16 cellular contexts compared by ENCODE assay signal in the genomic region with DNA sequence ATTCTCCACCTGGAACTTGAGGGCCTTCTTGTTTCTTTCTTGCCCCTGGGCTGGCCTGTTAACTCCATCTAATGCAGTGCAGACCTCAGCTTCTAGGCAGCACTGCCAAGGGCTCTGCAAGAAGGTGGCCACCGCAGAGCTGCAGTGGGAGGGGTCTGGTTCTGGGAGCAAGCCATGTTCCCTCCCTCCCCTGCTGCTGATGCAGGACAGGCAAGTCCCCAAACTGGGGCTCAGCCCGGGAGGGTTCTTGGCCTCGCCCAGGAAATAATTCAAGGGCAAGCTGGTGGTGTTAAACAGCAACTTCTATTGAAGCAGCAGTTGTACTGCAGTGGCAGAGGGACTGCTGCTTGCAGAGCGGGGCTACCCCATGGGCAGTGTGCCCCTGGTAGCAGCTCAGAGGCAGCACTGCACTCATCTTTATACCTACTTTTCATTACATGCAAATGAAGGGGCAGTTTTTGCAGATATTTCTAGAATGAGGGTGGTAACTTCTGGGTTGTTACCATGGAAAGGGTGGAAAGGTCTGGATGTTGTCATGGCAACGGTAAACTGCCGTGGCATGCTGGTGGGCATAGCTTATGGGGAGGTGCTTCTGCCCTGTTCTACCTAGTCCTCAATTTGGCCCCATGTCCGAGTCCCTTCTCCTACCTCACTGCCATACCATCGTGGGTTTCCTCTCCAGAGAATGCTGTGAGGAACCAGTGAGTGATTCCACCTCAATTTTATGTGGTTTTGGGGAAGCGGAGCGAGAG.
DNase-seq lines count a peak whose midpoint lies in the region; ATAC-seq, FAIRE-seq and TF ChIP-seq lines count a peak whose summit lies in the region.
"Had no signal": no experiment of that assay in that cellular context is flagged by ENCODE, and none has a peak within 500 bp of the region (broad histone marks: within the 10 kb centered on the region; RNA-seq: fewer than 3 reads in every experiment).

No MANE protein-coding gene starts in this region.

- no peaks in the 10 kb centered on the region for H3K4me1 Mint-ChIP-seq in natural killer cell treated with Interleukin-12 subunit alpha and Interleukin-12 subunit beta and Interleukin-15 and Interleukin-18, amount 100 ng/mL, for 72 hours (ENCODE audit: low read depth in 2 of 2)
- H3K4me1 Mint-ChIP-seq in natural killer cell: no peaks in the 10 kb centered on the region
- H3K4me1 Mint-ChIP-seq in chondrocyte (ENCODE audit: low read depth): peaks cover 8% of the 10 kb centered on the region
- H3K4me1 Mint-ChIP-seq in glutamatergic neuron (ENCODE audit: low read depth, unreplicated experiment): peaks cover 1% of the 10 kb centered on the region
- H3K4me1 Mint-ChIP-seq: CD14-positive monocyte had no signal

- DNase-seq in DMS 273 (lab: John Stamatoyannopoulos, UW; ENCODE audit: unreplicated experiment) (peak; percentile 16), DMS 273 treated with DMSO at 0.1 percent for 48 hours (lab: John Stamatoyannopoulos, UW) (no peak), natural killer cell (no peak), chondrocyte (ENCODE audit: low spot score) (peak; percentile 68), glutamatergic neuron (no peak), pancreas (no peak)
- no peak for DNase-seq in natural killer cell treated with Interleukin-12 subunit alpha and Interleukin-12 subunit beta and Interleukin-15 and Interleukin-18, amount 100 ng/mL, for 72 hours (ENCODE audit: low spot score)
- DNase-seq: CD8-positive, alpha-beta T cell; COR-L47; DMS53; GF-D8 had no signal

- no peak overlapping the region for H3K4me3 ChIP-seq in pancreas
- H3K4me3 ChIP-seq: HAP-1 had no signal

- no peaks in the 10 kb centered on the region for H3K36me3 Mint-ChIP-seq in natural killer cell treated with Interleukin-12 subunit alpha and Interleukin-12 subunit beta and Interleukin-15 and Interleukin-18, amount 100 ng/mL, for 72 hours
- H3K36me3 Mint-ChIP-seq in natural killer cell (no peaks in the 10 kb centered on the region), chondrocyte (ENCODE audit: low read depth) (peaks cover 4% of the 10 kb centered on the region), glutamatergic neuron (ENCODE audit: unreplicated experiment) (no peaks in the 10 kb centered on the region)
- H3K36me3 Mint-ChIP-seq: CD14-positive monocyte; CD8-positive, alpha-beta T cell had no signal

- no peaks in the 10 kb centered on the region for H3K4me1 ChIP-seq in pancreas
- H3K4me1 ChIP-seq: HAP-1 had no signal

- peak; percentile 49 to 60 for ATAC-seq in natural killer cell treated with Interleukin-12 subunit alpha and Interleukin-12 subunit beta and Interleukin-15 and Interleukin-18, amount 100 ng/mL, for 72 hours
- no peak for ATAC-seq in natural killer cell
- no peak for ATAC-seq in pancreas
- ATAC-seq: CD8-positive, alpha-beta T cell had no signal

- 71 to 73% methylated on average over 10 of the region's 10 CpGs for WGBS in pancreas, 2 donors

- TF ChIP-seq CTCF in natural killer cell (IDR thresholded peaks at IDR 0.05) (no peak), chondrocyte (IDR thresholded peaks at IDR 0.05) (no peak), glutamatergic neuron (IDR thresholded peaks at IDR 0.05; ENCODE audit: partially characterized antibody, unreplicated experiment) (no peak), pancreas (IDR thresholded peaks at IDR 0.05) (no peak)

- H3K36me3 ChIP-seq in pancreas: peaks cover 0 to 6% (median 0%) of the 10 kb centered on the region in 3 donors
- H3K36me3 ChIP-seq: HAP-1 had no signal

- peaks cover 9 to 32% of the 10 kb centered on the region in 2 donors for H3K27me3 Mint-ChIP-seq in natural killer cell treated with Interleukin-12 subunit alpha and Interleukin-12 subunit beta and Interleukin-15 and Interleukin-18, amount 100 ng/mL, for 72 hours
- peaks cover 5 to 14% of the 10 kb centered on the region in 2 donors for H3K27me3 Mint-ChIP-seq in natural killer cell (ENCODE audit: low read depth in 2 of 2)
- H3K27me3 Mint-ChIP-seq in chondrocyte (ENCODE audit: low read depth): no peaks in the 10 kb centered on the region
- peaks cover 4% of the 10 kb centered on the region for H3K27me3 Mint-ChIP-seq in glutamatergic neuron (ENCODE audit: unreplicated experiment)

- H3K27ac ChIP-seq in pancreas: no peak overlapping the region
- H3K27ac ChIP-seq: 22Rv1 had no signal

- no peaks in the 10 kb centered on the region for H3K9me3 ChIP-seq in pancreas
- H3K9me3 ChIP-seq: HAP-1 had no signal

- no peak overlapping the region for H3K27ac Mint-ChIP-seq in natural killer cell treated with Interleukin-12 subunit alpha and Interleukin-12 subunit beta and Interleukin-15 and Interleukin-18, amount 100 ng/mL, for 72 hours
- H3K27ac Mint-ChIP-seq in natural killer cell: no peak overlapping the region
- H3K27ac Mint-ChIP-seq in chondrocyte (ENCODE audit: unreplicated experiment): no peak overlapping the region
- no peak overlapping the region for H3K27ac Mint-ChIP-seq in glutamatergic neuron (ENCODE audit: unreplicated experiment)
- H3K27ac Mint-ChIP-seq: CD14-positive monocyte; CD8-positive, alpha-beta T cell had no signal

- no peaks in the 10 kb centered on the region for H3K27me3 ChIP-seq in pancreas

- no peak for FAIRE-seq in pancreas (lab: Jason Lieb, UNC)
- FAIRE-seq: D721Med, H1 had no signal

- intact Hi-C loops in natural killer cell (cut with micrococcal nuclease): no loop called here
- intact Hi-C loops in pancreas (cut with DNase I): no loop called here

- no peak overlapping the region for H3K4me3 Mint-ChIP-seq in natural killer cell treated with Interleukin-12 subunit alpha and Interleukin-12 subunit beta and Interleukin-15 and Interleukin-18, amount 100 ng/mL, for 72 hours
- H3K4me3 Mint-ChIP-seq in natural killer cell: no peak overlapping the region
- no peak overlapping the region for H3K4me3 Mint-ChIP-seq in chondrocyte (ENCODE audit: unreplicated experiment)
- no peak overlapping the region for H3K4me3 Mint-ChIP-seq in glutamatergic neuron (ENCODE audit: unreplicated experiment)
- H3K4me3 Mint-ChIP-seq: CD14-positive monocyte; CD8-positive, alpha-beta T cell had no signal

- no peaks in the 10 kb centered on the region for H3K9me3 Mint-ChIP-seq in natural killer cell treated with Interleukin-12 subunit alpha and Interleukin-12 subunit beta and Interleukin-15 and Interleukin-18, amount 100 ng/mL, for 72 hours
- H3K9me3 Mint-ChIP-seq in natural killer cell (no peaks in the 10 kb centered on the region), chondrocyte (ENCODE audit: low read depth) (no peaks in the 10 kb centered on the region), glutamatergic neuron (ENCODE audit: unreplicated experiment) (peaks cover 3% of the 10 kb centered on the region)
- H3K9me3 Mint-ChIP-seq: CD8-positive, alpha-beta T cell had no signal

Comparison
In these comparisons a context has a peak if more than half of its experiments do, and no peak if none do; other contexts are left out.
1. DNase-seq: peak in DMS 273 (single experiment) and chondrocyte (single experiment); none in DMS 273 treated with DMSO at 0.1 percent for 48 hours (single experiment), natural killer cell treated with Interleukin-12 subunit alpha and Interleukin-12 subunit beta and Interleukin-15 and Interleukin-18, amount 100 ng/mL, for 72 hours (single experiment), natural killer cell (single experiment), glutamatergic neuron (single experiment) and pancreas (0 of 6).
2. ATAC-seq: peak in natural killer cell treated with Interleukin-12 subunit alpha and Interleukin-12 subunit beta and Interleukin-15 and Interleukin-18, amount 100 ng/mL, for 72 hours (2 of 2); none in natural killer cell (0 of 3) and pancreas (0 of 4).